In genomic region chr9:84293001-84293798, GRCh38 we compare ENCODE assay signal across 10 cellular contexts. TPM values are rescaled to one million over a fixed set of nuclear protein-coding genes. Genes with fewer than 3 reads are reported as not detected.
DNase-seq lines count a peak whose midpoint lies in the region; ATAC-seq and TF ChIP-seq lines count a peak whose summit lies in the region.
"Had no signal": no experiment of that assay in that cellular context is flagged by ENCODE, and none has a peak within 500 bp of the region (broad histone marks: within the 10 kb centered on the region; RNA-seq: fewer than 3 reads in every experiment).

No MANE protein-coding gene starts in this region.

- no peaks in the 10 kb centered on the region for H3K36me3 ChIP-seq in tibial artery
- H3K36me3 ChIP-seq: heart right ventricle, sigmoid colon had no signal

- H3K4me3 Mint-ChIP-seq in dendritic cell treated with granulocyte-macrophage colony-stimulating factor and Interleukin-4, amounts not matched to agents 40 ng/mL and 50 ng/mL, for 4 days = peak overlapping the region; percentile 40

- no peak overlapping the region for H3K27ac ChIP-seq in tibial artery
- H3K27ac ChIP-seq: sigmoid colon had no signal

- no peaks in the 10 kb centered on the region for H3K9me3 Mint-ChIP-seq in dendritic cell treated with granulocyte-macrophage colony-stimulating factor and Interleukin-4, amounts not matched to agents 40 ng/mL and 50 ng/mL, for 4 days

- no peak for DNase-seq in stimulated activated naive CD4-positive, alpha-beta T cell treated with Interleukin-2 at 50 U/mL for 16 hours (lab: John Stamatoyannopoulos, UW)
- no peak for DNase-seq in posterior cingulate gyrus
- DNase-seq in dermis blood vessel endothelial cell = no peak
- DNase-seq in tibial artery = no peak
- DNase-seq: heart right ventricle, sigmoid colon had no signal

- H3K27ac Mint-ChIP-seq in dendritic cell treated with granulocyte-macrophage colony-stimulating factor and Interleukin-4, amounts not matched to agents 40 ng/mL and 50 ng/mL, for 4 days = peak overlapping the region; percentile 89

- peak; percentile 61 for ATAC-seq in GM18502 (IDR thresholded peaks at IDR 0.05; ENCODE audit: poor library complexity, unreplicated experiment)
- ATAC-seq in GM21390 (IDR thresholded peaks at IDR 0.05; ENCODE audit: unreplicated experiment) = peak; percentile 72
- peak; percentile 60 for ATAC-seq in HG03460 (IDR thresholded peaks at IDR 0.05; ENCODE audit: unreplicated experiment)

- no peaks in the 10 kb centered on the region for H3K4me1 ChIP-seq in tibial artery

- intact Hi-C loops in dendritic cell treated with granulocyte-macrophage colony-stimulating factor and Interleukin-4, amounts not matched to agents 40 ng/mL and 50 ng/mL, for 4 days (cut with micrococcal nuclease) = no loop called here
- intact Hi-C loops in posterior cingulate gyrus (cut with DNase I) = no loop called here
- intact Hi-C loops in tibial artery (cut with DNase I; ENCODE audit: low total_unique reads) = no loop called here

- TF ChIP-seq CTCF in tibial artery (IDR thresholded peaks at IDR 0.05) = no peak

- H3K4me1 Mint-ChIP-seq in dendritic cell treated with granulocyte-macrophage colony-stimulating factor and Interleukin-4, amounts not matched to agents 40 ng/mL and 50 ng/mL, for 4 days (ENCODE audit: low read depth) = peaks cover 37% of the 10 kb centered on the region

- no peaks in the 10 kb centered on the region for H3K9me3 ChIP-seq in tibial artery
- H3K9me3 ChIP-seq: heart right ventricle, sigmoid colon had no signal

- H3K27me3 ChIP-seq in tibial artery = no peaks in the 10 kb centered on the region
- H3K27me3 ChIP-seq: heart right ventricle, sigmoid colon had no signal

- no peak overlapping the region for H3K4me3 ChIP-seq in tibial artery
- H3K4me3 ChIP-seq: heart right ventricle, sigmoid colon had no signal

- H3K36me3 Mint-ChIP-seq in dendritic cell treated with granulocyte-macrophage colony-stimulating factor and Interleukin-4, amounts not matched to agents 40 ng/mL and 50 ng/mL, for 4 days (ENCODE audit: low read depth) = no peaks in the 10 kb centered on the region

- H3K27me3 Mint-ChIP-seq in dendritic cell treated with granulocyte-macrophage colony-stimulating factor and Interleukin-4, amounts not matched to agents 40 ng/mL and 50 ng/mL, for 4 days = no peaks in the 10 kb centered on the region

RNA-seq across cellular contexts. Expression of gene SLC28A3, which starts 47.4 kb away (rescaled TPM):
- total RNA-seq in dermis blood vessel endothelial cell = not detected in 2 replicates
- total RNA-seq: sigmoid colon had no signal
